Comparison of ENCODE assay signal across 8 cellular contexts in genomic region chr10:112446855-112447691, GRCh38. TPM values are rescaled to one million over a fixed set of nuclear protein-coding genes. Genes with fewer than 3 reads are reported as not detected.
DNase-seq lines count a peak whose midpoint lies in the region; ATAC-seq, FAIRE-seq and TF ChIP-seq lines count a peak whose summit lies in the region.

Gene VTI1A, plus strand, starts transcription at chr10:112447215. Its CDS starts 159 bp downstream, at chr10:112447374.
Gene ZDHHC6, minus strand, starts transcription at chr10:112446914. Its CDS starts 1,478 bp downstream, at chr10:112445436.

- no peak for FAIRE-seq in RCC 7860 (lab: Jason Lieb, UNC)

- H3K4me1 Mint-ChIP-seq in natural killer cell, result peaks cover 35 to 49% of the 10 kb centered on the region in 2 donors

- peaks cover 3% of the 10 kb centered on the region for H3K36me3 Mint-ChIP-seq in natural killer cell

- H3K4me3 Mint-ChIP-seq in natural killer cell, result peak within 1 kb of the TSS; percentile 88

- TF ChIP-seq RAD21 in Ishikawa (IDR thresholded peaks at IDR 0.05; ENCODE audit: low read depth), result no peak

- TF ChIP-seq CTCF in fibroblast of mammary gland (conservative IDR thresholded peaks at IDR 0.05; ENCODE audit: control insufficient read depth, insufficient read depth, low read depth, low read length), result peak; percentile 23
- TF ChIP-seq CTCF in natural killer cell (IDR thresholded peaks at IDR 0.05), result peak; percentile 1

- ATAC-seq in GM21576 (IDR thresholded peaks at IDR 0.05; ENCODE audit: unreplicated experiment), result peak; percentile 93
- peak; percentile 89 to 96 (median 94) for ATAC-seq in natural killer cell
- peak; percentile 91 for ATAC-seq in stimulated activated naive CD8-positive, alpha-beta T cell treated with anti-CD3 and anti-CD28 coated beads, Interleukin-15, Interleukin-2, amounts not matched to agents 100 U/mL and 50 U/mL, for 24 hours

- TF ChIP-seq EP300 in Ishikawa (IDR thresholded peaks at IDR 0.05; ENCODE audit: borderline replicate concordance), result peak; percentile 42; the same call in 1 of the 2 replicates

- peak within 1 kb of the TSS; percentile 98 for H3K4me3 ChIP-seq in fibroblast of mammary gland (ENCODE audit: control insufficient read depth, low read depth, low read length)

- H3K27me3 Mint-ChIP-seq in natural killer cell (ENCODE audit: low read depth in 2 of 2), result no peaks in the 10 kb centered on the region

- H3K9me3 Mint-ChIP-seq in natural killer cell, result no peaks in the 10 kb centered on the region

- peak within 1 kb of the TSS; percentile 83 to 86 for H3K27ac Mint-ChIP-seq in natural killer cell

- DNase-seq in DMS79 treated with DMSO at 0.1 percent for 48 hours (lab: John Stamatoyannopoulos, UW) (peak; percentile 70), RCC 7860 (ENCODE audit: low spot score) (peak; percentile 71), fibroblast of mammary gland (ENCODE audit: low read depth) (peak; percentile 80), natural killer cell (peak; percentile 84)
- DNase-seq in activated T-helper 1 cell treated with anti-CD3 and anti-CD28 coated beads, Interleukin-2, amount 50 U/mL, for 16 hours (ENCODE audit: low read depth in 1 of 2, low spot score in 1 of 2), result peak; percentile 68 to 71
- DNase-seq in stimulated activated naive CD8-positive, alpha-beta T cell treated with anti-CD3 and anti-CD28 coated beads, Interleukin-15, Interleukin-2, amounts not matched to agents 100 U/mL and 50 U/mL, for 24 hours, result peak; percentile 87

- intact Hi-C loops in natural killer cell (cut with micrococcal nuclease), result loop anchor here (5.0 kb wide), 1 partner anchor 70 kb away; no protein-coding TSS in a partner anchor

TF ChIP-seq in Ishikawa, 13 proteins besides CTCF, POLR2A, EP300 and RAD21:
- TF ChIP-seq TCF12 (IDR thresholded peaks at IDR 0.05; ENCODE audit: low read depth) (peak; percentile 55), CEBPB (IDR thresholded peaks at IDR 0.05) (no peak), TAF1 (IDR thresholded peaks at IDR 0.05; ENCODE audit: low read depth) (peak; percentile 85), CREB1 (IDR thresholded peaks at IDR 0.05; ENCODE audit: low read depth) (peak; percentile 73; the same call in 1 of the 2 replicates), NFIC (IDR thresholded peaks at IDR 0.05) (peak; percentile 51), ZBTB7A (IDR thresholded peaks at IDR 0.05; ENCODE audit: low read depth) (no peak), YY1 (IDR thresholded peaks at IDR 0.05; ENCODE audit: low read depth) (peak; percentile 71), REST (IDR thresholded peaks at IDR 0.05; ENCODE audit: low read depth) (peak; percentile 52), TEAD4 (IDR thresholded peaks at IDR 0.05) (no peak), MAX (IDR thresholded peaks at IDR 0.05) (peak; percentile 79), FOXM1 (IDR thresholded peaks at IDR 0.05; ENCODE audit: borderline replicate concordance, low read depth) (peak; percentile 51; the same call in 1 of the 2 replicates), USF1 (IDR thresholded peaks at IDR 0.05) (0 out of 2 replicates have a peak, but pooled peaks have one; percentile 3)
TF ChIP-seq in Ishikawa: peak in this region for 9.

RNA-seq across cellular contexts. Expression of gene VTI1A, which starts in this region (rescaled TPM):
- total RNA-seq in natural killer cell, result 10 to 100 TPM; 62.6 to 77.6 (median 68.2) TPM

RNA-seq across cellular contexts. Expression of gene ZDHHC6, which starts in this region (rescaled TPM):
- 10 to 100 TPM; 29.1 to 36.1 (median 30.2) TPM for total RNA-seq in natural killer cell

Comparison
In these comparisons a context has a peak if more than half of its experiments do, and no peak if none do; other contexts are left out.
1. Peak in every context shown above with its lines: DNase-seq, ATAC-seq and H3K4me3 ChIP-seq.